ENCODE assay signal across 20 cellular contexts in genomic region chr18:7940976-7941375, GRCh38.
DNase-seq lines count a peak whose midpoint lies in the region; ATAC-seq and TF ChIP-seq lines count a peak whose summit lies in the region.
"Had no signal": no experiment of that assay in that cellular context is flagged by ENCODE, and none has a peak within 500 bp of the region (broad histone marks: within the 10 kb centered on the region; RNA-seq: fewer than 3 reads in every experiment).

No MANE protein-coding gene starts in this region.

- no peak overlapping the region for H2BK12ac ChIP-seq in trophoblast cell (ENCODE audit: low read length)

- no peaks in the 10 kb centered on the region for H3K4me1 ChIP-seq in mesendoderm (ENCODE audit: control insufficient read depth, low read depth, low read length)
- H3K4me1 ChIP-seq in trophoblast cell (ENCODE audit: control insufficient read depth in 1 of 2, insufficient read depth in 2 of 2, low read length in 2 of 2) = peaks cover 0 to 2% of the 10 kb centered on the region in 2 experiments

- POLR2A ChIA-PET in RWPE1 (lab: Yijun Ruan, JAX; ENCODE audit: low non-redundant PET) = no interaction called here

- H3K79me1 ChIP-seq in mesendoderm (ENCODE audit: low read length) (no peaks in the 10 kb centered on the region), trophoblast cell (ENCODE audit: low read length) (no peaks in the 10 kb centered on the region)

- H4K12ac ChIP-seq in trophoblast cell (ENCODE audit: low read depth, low read length) = no peak overlapping the region

- no peak overlapping the region for H2AK5ac ChIP-seq in mesendoderm (ENCODE audit: low read length)
- no peak overlapping the region for H2AK5ac ChIP-seq in trophoblast cell (ENCODE audit: low read length)

- no peak overlapping the region for H2BK5ac ChIP-seq in mesendoderm (ENCODE audit: low read length)
- no peak overlapping the region for H2BK5ac ChIP-seq in trophoblast cell (ENCODE audit: low read depth, low read length, poor library complexity)

- H3K79me2 ChIP-seq in mesendoderm (ENCODE audit: control insufficient read depth, insufficient read depth, low read length) (no peaks in the 10 kb centered on the region), trophoblast cell (ENCODE audit: control insufficient read depth, insufficient read depth, low read length, poor library complexity) (no peaks in the 10 kb centered on the region)

- H3K14ac ChIP-seq in trophoblast cell (ENCODE audit: low read length) = no peak overlapping the region

- H3K36me3 ChIP-seq in mesendoderm (ENCODE audit: control insufficient read depth, insufficient read depth, low read length) = no peaks in the 10 kb centered on the region
- H3K36me3 ChIP-seq in trophoblast cell (ENCODE audit: control insufficient read depth in 1 of 2, insufficient read depth in 2 of 2, low read length in 2 of 2) = peaks cover 0 to 3% of the 10 kb centered on the region in 2 experiments
- H3K36me3 ChIP-seq: cardiac muscle cell, MG63 had no signal

- no peak overlapping the region for H2AFZ ChIP-seq in trophoblast cell (ENCODE audit: insufficient read depth, low read length, poor library complexity)

- H4K8ac ChIP-seq in mesendoderm (ENCODE audit: low read depth, low read length) (no peak overlapping the region), trophoblast cell (ENCODE audit: low read depth, low read length) (no peak overlapping the region)

- H3K27ac ChIP-seq in RWPE1 = peak overlapping the region; percentile 46; the same call in 1 of the 2 replicates
- H3K27ac ChIP-seq in mesendoderm (ENCODE audit: low read depth, low read length) = no peak overlapping the region
- H3K27ac ChIP-seq in trophoblast cell (ENCODE audit: low read depth, low read length) = no peak overlapping the region
- H3K27ac ChIP-seq: 22Rv1, cardiac muscle cell had no signal

- H4K91ac ChIP-seq in trophoblast cell (ENCODE audit: low read depth, low read length) = no peak overlapping the region

- ATAC-seq in Right ventricle myocardium inferior = no peak
- ATAC-seq: stimulated activated effector memory CD8-positive, alpha-beta T cell treated with anti-CD3 and anti-CD28 coated beads, Interleukin-12 subunit alpha, Interleukin-12 subunit beta, amount 100 ng/mL, for 72 hours; WTC11 had no signal

- H3K27me3 ChIP-seq in mesendoderm (ENCODE audit: insufficient read depth, low read length, poor library complexity) = no peaks in the 10 kb centered on the region
- no peaks in the 10 kb centered on the region for H3K27me3 ChIP-seq in trophoblast cell (ENCODE audit: insufficient read depth, low read length)
- H3K27me3 ChIP-seq: cardiac muscle cell, MG63 had no signal

- peak overlapping the region; percentile 32 for H3K56ac ChIP-seq in mesendoderm (ENCODE audit: low read length)

- no peak overlapping the region for H3K9ac ChIP-seq in mesendoderm (ENCODE audit: low read length)
- no peak overlapping the region for H3K9ac ChIP-seq in trophoblast cell (ENCODE audit: low read length)

- H2BK120ac ChIP-seq in mesendoderm (ENCODE audit: low read depth, low read length) (no peak overlapping the region), trophoblast cell (ENCODE audit: insufficient read depth, low read length, poor library complexity) (no peak overlapping the region)

- H3K18ac ChIP-seq in mesendoderm (ENCODE audit: low read length) (no peak overlapping the region), trophoblast cell (ENCODE audit: low read length) (no peak overlapping the region)

- H3K4me3 ChIP-seq in mesendoderm (ENCODE audit: low read length) = no peak overlapping the region
- H3K4me3 ChIP-seq in trophoblast cell (ENCODE audit: low read depth, low read length) = no peak overlapping the region
- H3K4me3 ChIP-seq: cardiac muscle cell, MG63 had no signal

- peaks cover 6% of the 10 kb centered on the region for H3K9me3 ChIP-seq in trophoblast cell (ENCODE audit: insufficient read depth, low read depth, low read length)
- H3K9me3 ChIP-seq: MG63 had no signal

- H3K4me2 ChIP-seq in mesendoderm (ENCODE audit: low read length) (no peak overlapping the region), trophoblast cell (ENCODE audit: low read length) (no peak overlapping the region)

- H2BK15ac ChIP-seq in mesendoderm (replicated peaks; ENCODE audit: low read depth) = no peak overlapping the region

- intact Hi-C loops in Right ventricle myocardium inferior (cut with DNase I) = loop anchor here (10.0 kb wide), 1 partner anchor 366 kb away; no protein-coding TSS in a partner anchor

- no peak overlapping the region for H3K4ac ChIP-seq in mesendoderm (ENCODE audit: low read depth, low read length)
- H3K4ac ChIP-seq in trophoblast cell (ENCODE audit: low read depth, low read length) = no peak overlapping the region

- no peak overlapping the region for H3K23ac ChIP-seq in mesendoderm (ENCODE audit: low read length)
- H3K23ac ChIP-seq in trophoblast cell (ENCODE audit: low read length) = no peak overlapping the region

- TF ChIP-seq CTCF in RWPE1 (conservative IDR thresholded peaks at IDR 0.05; ENCODE audit: low read depth) = no peak

- no CpG with 5 or more reads among the region's 4 CpGs for WGBS in mesendoderm (ENCODE audit: extremely low coverage, insufficient coverage, low lambda C conversion rate)
- no CpG with 5 or more reads among the region's 4 CpGs for WGBS in trophoblast cell (ENCODE audit: extremely low coverage, insufficient coverage, insufficient read length)

- DNase-seq in NCI-H1092 treated with DMSO at 0.1 percent for 48 hours (lab: John Stamatoyannopoulos, UW) (peak; percentile 13), NCI-H1092 (lab: John Stamatoyannopoulos, UW) (no peak), NCI-H1105 treated with DMSO at 0.1 percent for 48 hours (lab: John Stamatoyannopoulos, UW) (peak; percentile 64), RWPE1 (ENCODE audit: low spot score) (no peak), mesendoderm (no peak), trophoblast cell (no peak), Right ventricle myocardium inferior (ENCODE audit: missing footprints) (no peak), DMS153 (lab: John Stamatoyannopoulos, UW) (no peak)
- DNase-seq: activated naive CD4-positive, alpha-beta T cell treated with anti-CD3 and anti-CD28 coated beads, Interleukin-2, amount 50 U/mL, for 16 hours; CD4-positive, alpha-beta T cell; DMS 273 treated with DMSO at 0.1 percent for 48 hours; glutamatergic neuron; MG63; nucleus accumbens; stimulated activated CD4-positive, alpha-beta T cell treated with anti-CD3 and anti-CD28 coated beads, Interleukin-2, amount 100 ng/mL, for 24 hours; T1000 had no signal

- CTCF ChIA-PET in RWPE1 (lab: Yijun Ruan, JAX) = no interaction called here

- no peak overlapping the region for H4K5ac ChIP-seq in mesendoderm (ENCODE audit: low read length)

Comparison
In these comparisons a context has a peak if more than half of its experiments do, and no peak if none do; other contexts are left out.
1. DNase-seq: peak in NCI-H1092 treated with DMSO at 0.1 percent for 48 hours (single experiment) and NCI-H1105 treated with DMSO at 0.1 percent for 48 hours (single experiment); none in NCI-H1092 (single experiment), RWPE1 (single experiment), mesendoderm (single experiment), trophoblast cell (0 of 2), Right ventricle myocardium inferior (single experiment) and DMS153 (single experiment).